ENCODE assay signal across 1 cellular context in genomic region chr17:81635431-81635830, GRCh38.
TF ChIP-seq lines count a peak whose summit lies in the region.

No MANE protein-coding gene starts in this region.

TF ChIP-seq in HepG2, 621 proteins besides CTCF, POLR2A, EP300 and RAD21:
- TF ChIP-seq, protein P1, sequence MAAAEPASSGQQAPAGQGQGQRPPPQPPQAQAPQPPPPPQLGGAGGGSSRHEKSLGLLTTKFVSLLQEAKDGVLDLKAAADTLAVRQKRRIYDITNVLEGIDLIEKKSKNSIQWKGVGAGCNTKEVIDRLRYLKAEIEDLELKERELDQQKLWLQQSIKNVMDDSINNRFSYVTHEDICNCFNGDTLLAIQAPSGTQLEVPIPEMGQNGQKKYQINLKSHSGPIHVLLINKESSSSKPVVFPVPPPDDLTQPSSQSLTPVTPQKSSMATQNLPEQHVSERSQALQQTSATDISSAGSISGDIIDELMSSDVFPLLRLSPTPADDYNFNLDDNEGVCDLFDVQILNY (CRISPR knock-in tag; conservative IDR thresholded peaks at IDR 0.05): no peak
- TF ChIP-seq NFE2L1 (CRISPR knock-in tag; IDR thresholded peaks at IDR 0.05; ENCODE audit: borderline replicate concordance) (no peak), RARA (CRISPR knock-in tag; IDR thresholded peaks at IDR 0.05) (peak; percentile 43; the same call in 1 of the 2 replicates), SNAPC4 (CRISPR knock-in tag; IDR thresholded peaks at IDR 0.05) (no peak), ZNF431 (CRISPR knock-in tag; IDR thresholded peaks at IDR 0.05; ENCODE audit: borderline replicate concordance, low read depth) (no peak), ZNF34 (CRISPR knock-in tag; IDR thresholded peaks at IDR 0.05; ENCODE audit: borderline replicate concordance) (no peak), PHF20 (CRISPR knock-in tag; IDR thresholded peaks at IDR 0.05) (no peak), FOSL2 (CRISPR knock-in tag; IDR thresholded peaks at IDR 0.05) (peak; percentile 40; the same call in 1 of the 2 replicates), FOXA3 (CRISPR knock-in tag; IDR thresholded peaks at IDR 0.05) (no peak), ZNF230 (CRISPR knock-in tag; IDR thresholded peaks at IDR 0.05) (no peak), ZNF335 (CRISPR knock-in tag; IDR thresholded peaks at IDR 0.05) (no peak), RXRA (CRISPR knock-in tag; IDR thresholded peaks at IDR 0.05) (peak; percentile 23; the same call in 1 of the 2 replicates), ZNF460 (CRISPR knock-in tag; IDR thresholded peaks at IDR 0.05; ENCODE audit: borderline replicate concordance) (0 out of 2 replicates have a peak, but pooled peaks have one; percentile 31), CENPBD1 (CRISPR knock-in tag; IDR thresholded peaks at IDR 0.05; ENCODE audit: borderline replicate concordance, low read depth) (0 out of 2 replicates have a peak, but pooled peaks have one; percentile 4), KDM1A (CRISPR knock-in tag; IDR thresholded peaks at IDR 0.05) (no peak), ZNF121 (CRISPR knock-in tag; IDR thresholded peaks at IDR 0.05) (peak; percentile 31; the same call in 1 of the 2 replicates), HHEX (CRISPR knock-in tag; IDR thresholded peaks at IDR 0.05) (no peak), PHF8 (CRISPR knock-in tag; IDR thresholded peaks at IDR 0.05) (no peak), ZNF451 (CRISPR knock-in tag; IDR thresholded peaks at IDR 0.05) (no peak), SUZ12 (IDR thresholded peaks at IDR 0.05; ENCODE audit: low read depth, low read length) (no peak), HES4 (CRISPR knock-in tag; IDR thresholded peaks at IDR 0.05; ENCODE audit: borderline replicate concordance) (no peak)
- TF ChIP-seq, protein P2, sequence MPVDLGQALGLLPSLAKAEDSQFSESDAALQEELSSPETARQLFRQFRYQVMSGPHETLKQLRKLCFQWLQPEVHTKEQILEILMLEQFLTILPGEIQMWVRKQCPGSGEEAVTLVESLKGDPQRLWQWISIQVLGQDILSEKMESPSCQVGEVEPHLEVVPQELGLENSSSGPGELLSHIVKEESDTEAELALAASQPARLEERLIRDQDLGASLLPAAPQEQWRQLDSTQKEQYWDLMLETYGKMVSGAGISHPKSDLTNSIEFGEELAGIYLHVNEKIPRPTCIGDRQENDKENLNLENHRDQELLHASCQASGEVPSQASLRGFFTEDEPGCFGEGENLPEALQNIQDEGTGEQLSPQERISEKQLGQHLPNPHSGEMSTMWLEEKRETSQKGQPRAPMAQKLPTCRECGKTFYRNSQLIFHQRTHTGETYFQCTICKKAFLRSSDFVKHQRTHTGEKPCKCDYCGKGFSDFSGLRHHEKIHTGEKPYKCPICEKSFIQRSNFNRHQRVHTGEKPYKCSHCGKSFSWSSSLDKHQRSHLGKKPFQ (CRISPR knock-in tag; IDR thresholded peaks at IDR 0.05; ENCODE audit: insufficient replicate concordance): peak; percentile 6
- TF ChIP-seq, protein P3, sequence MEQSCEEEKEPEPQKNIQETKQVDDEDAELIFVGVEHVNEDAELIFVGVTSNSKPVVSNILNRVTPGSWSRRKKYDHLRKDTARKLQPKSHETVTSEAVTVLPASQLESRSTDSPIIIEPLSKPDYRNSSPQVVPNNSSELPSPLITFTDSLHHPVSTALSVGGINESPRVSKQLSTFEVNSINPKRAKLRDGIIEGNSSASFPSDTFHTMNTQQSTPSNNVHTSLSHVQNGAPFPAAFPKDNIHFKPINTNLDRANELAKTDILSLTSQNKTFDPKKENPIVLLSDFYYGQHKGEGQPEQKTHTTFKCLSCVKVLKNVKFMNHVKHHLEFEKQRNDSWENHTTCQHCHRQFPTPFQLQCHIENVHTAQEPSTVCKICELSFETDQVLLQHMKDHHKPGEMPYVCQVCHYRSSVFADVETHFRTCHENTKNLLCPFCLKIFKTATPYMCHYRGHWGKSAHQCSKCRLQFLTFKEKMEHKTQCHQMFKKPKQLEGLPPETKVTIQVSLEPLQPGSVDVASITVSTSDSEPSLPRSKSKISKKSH (CRISPR knock-in tag; IDR thresholded peaks at IDR 0.05; ENCODE audit: borderline replicate concordance): no peak
- TF ChIP-seq, protein P4, sequence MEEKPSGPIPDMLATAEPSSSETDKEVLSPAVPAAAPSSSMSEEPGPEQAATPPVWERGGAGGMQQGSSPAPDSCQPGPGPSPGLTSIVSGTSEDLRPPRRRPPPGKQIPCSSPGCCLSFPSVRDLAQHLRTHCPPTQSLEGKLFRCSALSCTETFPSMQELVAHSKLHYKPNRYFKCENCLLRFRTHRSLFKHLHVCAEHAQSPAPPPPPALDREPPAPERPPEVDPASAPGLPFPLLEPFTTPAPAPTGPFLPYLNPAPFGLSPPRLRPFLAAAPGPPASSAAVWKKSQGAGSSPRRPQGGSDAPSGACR (CRISPR knock-in tag; IDR thresholded peaks at IDR 0.05): 0 out of 2 replicates have a peak, but pooled peaks have one; percentile 47
